22 cellular contexts compared by ENCODE assay signal in genomic region chr13:48712141-48712540, GRCh38. TPM values are rescaled to one million over a fixed set of nuclear protein-coding genes. Genes with fewer than 3 reads are reported as not detected.
"Had no signal": no experiment of that assay in that cellular context is flagged by ENCODE, and none has a peak within 500 bp of the region (broad histone marks: within the 10 kb centered on the region; RNA-seq: fewer than 3 reads in every experiment).

No MANE protein-coding gene starts in this region.

- ATAC-seq: Panc1 had no signal

- DNase-seq: KBM-7, NCI-H1048, NCI-H1105, NCI-H1417 treated with DMSO at 0.1 percent for 48 hours, NCI-H146, NCI-H1694 treated with DMSO at 0.1 percent for 48 hours, NCI-H1930, NCI-H2081, NCI-H2107, NCI-H2171, NCI-H226, NCI-H446, NCI-H510A, NCI-H524 treated with DMSO at 0.1 percent for 48 hours, NCI-H69, NCI-H774, SIG-M5 had no signal

RNA-seq across cellular contexts. Expression of gene CYSLTR2, which starts 58.4 kb away (rescaled TPM):
- total RNA-seq: HT-29, LHCN-M2, MCF 10A, SJSA1 had no signal
